Comparison of ENCODE assay signal across 18 cellular contexts in genomic region chr1:24967962-24968361, GRCh38. TPM values are rescaled to one million over a fixed set of nuclear protein-coding genes. Genes with fewer than 3 reads are reported as not detected.
DNase-seq lines count a peak whose midpoint lies in the region; ATAC-seq and TF ChIP-seq lines count a peak whose summit lies in the region.
"Had no signal": no experiment of that assay in that cellular context is flagged by ENCODE, and none has a peak within 500 bp of the region (broad histone marks: within the 10 kb centered on the region; RNA-seq: fewer than 3 reads in every experiment).

No MANE protein-coding gene starts in this region.

- no peaks in the 10 kb centered on the region for H3K4me1 ChIP-seq in body of pancreas
- H3K4me1 ChIP-seq: Caco-2, HAP-1 had no signal

- DNase-seq in natural killer cell treated with Interleukin-12 subunit alpha and Interleukin-12 subunit beta and Interleukin-15 and Interleukin-18, amount 100 ng/mL, for 72 hours (ENCODE audit: low spot score): no peak
- DNase-seq in natural killer cell: no peak
- DNase-seq in WTC11 (ENCODE audit: low spot score): no peak
- no peak for DNase-seq in activated naive CD8-positive, alpha-beta T cell treated with anti-CD3 and anti-CD28 coated beads, Interleukin-2, amount 10 ng/mL, durations not matched to agents 7 days and 5 days
- no peak for DNase-seq in stimulated activated naive B cell treated with anti-CD40 and anti-IgM and Interleukin-4, amounts not matched to agents 10 μg/mL and 1 μg/mL and 100 μg/mL, for 72 hours
- no peak for DNase-seq in body of pancreas
- DNase-seq: ACHN, Caco-2, GM23248, NCI-H1105 treated with DMSO at 0.1 percent for 48 hours, NCI-H1694 treated with DMSO at 0.1 percent for 48 hours, NCI-H510A treated with DMSO at 0.1 percent for 48 hours, NCI-H774 had no signal

- CTCF ChIA-PET in WTC11 (lab: Charles Lee): interaction anchor here (1.4 to 2.7 kb wide), 2 partner anchors 36 to 120 kb away, joined by 3 to 9 read pairs; no protein-coding TSS in a partner anchor

- 72 to 73% methylated on average over 6 of the region's 6 CpGs for WGBS in body of pancreas, 2 donors

- H3K27me3 Mint-ChIP-seq in natural killer cell treated with Interleukin-12 subunit alpha and Interleukin-12 subunit beta and Interleukin-15 and Interleukin-18, amount 100 ng/mL, for 72 hours: peaks cover 8% of the 10 kb centered on the region in 2 donors
- H3K27me3 Mint-ChIP-seq in natural killer cell (ENCODE audit: low read depth in 2 of 2): peaks cover 13 to 15% of the 10 kb centered on the region in 2 donors
- H3K27me3 Mint-ChIP-seq in WTC11 (ENCODE audit: low read depth): peaks cover 3% of the 10 kb centered on the region; the same call in 1 of the 2 replicates
- H3K27me3 Mint-ChIP-seq in activated naive CD8-positive, alpha-beta T cell treated with anti-CD3 and anti-CD28 coated beads, Interleukin-2, amount 10 ng/mL, durations not matched to agents 7 days and 5 days: no peaks in the 10 kb centered on the region
- H3K27me3 Mint-ChIP-seq in stimulated activated naive B cell treated with anti-CD40 and anti-IgM and Interleukin-4, amounts not matched to agents 10 μg/mL and 1 μg/mL and 100 μg/mL, for 72 hours: no peaks in the 10 kb centered on the region

- H3K27ac ChIP-seq in body of pancreas: no peak overlapping the region
- H3K27ac ChIP-seq: C4-2B, GM23248 had no signal

- no peaks in the 10 kb centered on the region for H3K9me3 ChIP-seq in body of pancreas
- H3K9me3 ChIP-seq: Caco-2, HAP-1 had no signal

- H3K36me3 Mint-ChIP-seq in natural killer cell treated with Interleukin-12 subunit alpha and Interleukin-12 subunit beta and Interleukin-15 and Interleukin-18, amount 100 ng/mL, for 72 hours: peaks cover 5% of the 10 kb centered on the region
- H3K36me3 Mint-ChIP-seq in natural killer cell (no peaks in the 10 kb centered on the region), WTC11 (no peaks in the 10 kb centered on the region)
- peaks cover 20% of the 10 kb centered on the region for H3K36me3 Mint-ChIP-seq in activated naive CD8-positive, alpha-beta T cell treated with anti-CD3 and anti-CD28 coated beads, Interleukin-2, amount 10 ng/mL, durations not matched to agents 7 days and 5 days
- peaks cover 16 to 17% of the 10 kb centered on the region in 2 donors for H3K36me3 Mint-ChIP-seq in stimulated activated naive B cell treated with anti-CD40 and anti-IgM and Interleukin-4, amounts not matched to agents 10 μg/mL and 1 μg/mL and 100 μg/mL, for 72 hours

- no peaks in the 10 kb centered on the region for H3K36me3 ChIP-seq in body of pancreas (replicated peaks in 1 of 2; ENCODE audit: insufficient read depth in 1 of 2, low read depth in 2 of 2)
- H3K36me3 ChIP-seq: HAP-1 had no signal

- no peaks in the 10 kb centered on the region for H3K27me3 ChIP-seq in body of pancreas

- H3K9me3 Mint-ChIP-seq in natural killer cell treated with Interleukin-12 subunit alpha and Interleukin-12 subunit beta and Interleukin-15 and Interleukin-18, amount 100 ng/mL, for 72 hours: peaks cover 2% of the 10 kb centered on the region
- no peaks in the 10 kb centered on the region for H3K9me3 Mint-ChIP-seq in natural killer cell
- H3K9me3 Mint-ChIP-seq in WTC11: no peaks in the 10 kb centered on the region
- H3K9me3 Mint-ChIP-seq in activated naive CD8-positive, alpha-beta T cell treated with anti-CD3 and anti-CD28 coated beads, Interleukin-2, amount 10 ng/mL, durations not matched to agents 7 days and 5 days: no peaks in the 10 kb centered on the region
- peaks cover 0 to under 1% of the 10 kb centered on the region in 2 donors for H3K9me3 Mint-ChIP-seq in stimulated activated naive B cell treated with anti-CD40 and anti-IgM and Interleukin-4, amounts not matched to agents 10 μg/mL and 1 μg/mL and 100 μg/mL, for 72 hours

- intact Hi-C loops in natural killer cell (cut with micrococcal nuclease): loop anchor here (5.0 kb wide), 1 partner anchor 56 kb away; no protein-coding TSS in a partner anchor
- intact Hi-C loops in body of pancreas (cut with DNase I): no loop called here

- H3K4me1 Mint-ChIP-seq in natural killer cell treated with Interleukin-12 subunit alpha and Interleukin-12 subunit beta and Interleukin-15 and Interleukin-18, amount 100 ng/mL, for 72 hours (ENCODE audit: low read depth in 2 of 2): peaks cover 63 to 71% of the 10 kb centered on the region in 2 donors
- H3K4me1 Mint-ChIP-seq in natural killer cell (peaks cover 31 to 47% of the 10 kb centered on the region in 2 donors), WTC11 (peaks cover 32% of the 10 kb centered on the region)
- H3K4me1 Mint-ChIP-seq in activated naive CD8-positive, alpha-beta T cell treated with anti-CD3 and anti-CD28 coated beads, Interleukin-2, amount 10 ng/mL, durations not matched to agents 7 days and 5 days: peaks cover 69% of the 10 kb centered on the region
- H3K4me1 Mint-ChIP-seq in stimulated activated naive B cell treated with anti-CD40 and anti-IgM and Interleukin-4, amounts not matched to agents 10 μg/mL and 1 μg/mL and 100 μg/mL, for 72 hours: peaks cover 49 to 83% of the 10 kb centered on the region in 2 donors

- POLR2A ChIA-PET in WTC11 (lab: Charles Lee): no interaction called here
- POLR2A ChIA-PET in activated naive CD8-positive, alpha-beta T cell treated with anti-CD3 and anti-CD28 coated beads, Interleukin-2, amount 10 ng/mL, durations not matched to agents 7 days and 5 days (lab: Charles Lee): interaction anchor here (0.7 to 9.9 kb wide), 6 partner anchors 13 to 128 kb away, joined by 3 to 266 read pairs (median 122); no protein-coding TSS in a partner anchor

- no peak for TF ChIP-seq CTCF in natural killer cell (IDR thresholded peaks at IDR 0.05)
- TF ChIP-seq CTCF in WTC11 (IDR thresholded peaks at IDR 0.05): no peak
- TF ChIP-seq CTCF in body of pancreas (IDR thresholded peaks at IDR 0.05): no peak

- H3K4me3 Mint-ChIP-seq in natural killer cell treated with Interleukin-12 subunit alpha and Interleukin-12 subunit beta and Interleukin-15 and Interleukin-18, amount 100 ng/mL, for 72 hours: no peak overlapping the region
- H3K4me3 Mint-ChIP-seq in natural killer cell (no peak overlapping the region), WTC11 (no peak overlapping the region)
- H3K4me3 Mint-ChIP-seq in activated naive CD8-positive, alpha-beta T cell treated with anti-CD3 and anti-CD28 coated beads, Interleukin-2, amount 10 ng/mL, durations not matched to agents 7 days and 5 days: no peak overlapping the region
- H3K4me3 Mint-ChIP-seq in stimulated activated naive B cell treated with anti-CD40 and anti-IgM and Interleukin-4, amounts not matched to agents 10 μg/mL and 1 μg/mL and 100 μg/mL, for 72 hours: no peak overlapping the region

- no peak overlapping the region for H3K4me3 ChIP-seq in body of pancreas
- H3K4me3 ChIP-seq: GM23248, HAP-1 had no signal

- H3K27ac Mint-ChIP-seq in natural killer cell treated with Interleukin-12 subunit alpha and Interleukin-12 subunit beta and Interleukin-15 and Interleukin-18, amount 100 ng/mL, for 72 hours: peak overlapping the region; percentile 58 to 83
- H3K27ac Mint-ChIP-seq in natural killer cell (no peak overlapping the region), WTC11 (no peak overlapping the region)
- H3K27ac Mint-ChIP-seq in activated naive CD8-positive, alpha-beta T cell treated with anti-CD3 and anti-CD28 coated beads, Interleukin-2, amount 10 ng/mL, durations not matched to agents 7 days and 5 days: peak overlapping the region; percentile 91
- peak overlapping the region; percentile 80 for H3K27ac Mint-ChIP-seq in stimulated activated naive B cell treated with anti-CD40 and anti-IgM and Interleukin-4, amounts not matched to agents 10 μg/mL and 1 μg/mL and 100 μg/mL, for 72 hours

- no peak for TF ChIP-seq POLR2A in body of pancreas (IDR thresholded peaks at IDR 0.05)

- no peak for ATAC-seq in natural killer cell treated with Interleukin-12 subunit alpha and Interleukin-12 subunit beta and Interleukin-15 and Interleukin-18, amount 100 ng/mL, for 72 hours
- ATAC-seq in natural killer cell (no peak), WTC11 (no peak), HG03439 (IDR thresholded peaks at IDR 0.05; ENCODE audit: unreplicated experiment) (no peak), HG03565 (IDR thresholded peaks at IDR 0.05; ENCODE audit: unreplicated experiment) (no peak), body of pancreas (no peak)
- no peak for ATAC-seq in activated naive CD8-positive, alpha-beta T cell treated with anti-CD3 and anti-CD28 coated beads, Interleukin-2, amount 10 ng/mL, durations not matched to agents 7 days and 5 days (ENCODE audit: low read depth)
- ATAC-seq in stimulated activated naive B cell treated with anti-CD40 and anti-IgM and Interleukin-4, amounts not matched to agents 10 μg/mL and 1 μg/mL and 100 μg/mL, for 72 hours (replicated peaks): no peak
- ATAC-seq: Right ventricle myocardium inferior had no signal

TF ChIP-seq in WTC11, 78 proteins besides CTCF, POLR2A, EP300 and RAD21:
- TF ChIP-seq ZNF121 (CRISPR knock-in tag; IDR thresholded peaks at IDR 0.05): 0 out of 2 replicates have a peak, but pooled peaks have one; percentile 46
- TF ChIP-seq SMAD3 (CRISPR knock-in tag; IDR thresholded peaks at IDR 0.05; ENCODE audit: borderline replicate concordance): no peak
- no peak for TF ChIP-seq PRRX2 (CRISPR knock-in tag; IDR thresholded peaks at IDR 0.05)

RNA-seq across cellular contexts. Expression of gene RUNX3, which starts 37.9 kb away (rescaled TPM):
- 100 to 1,000 TPM; 177 to 186 TPM for total RNA-seq in natural killer cell treated with Interleukin-12 subunit alpha and Interleukin-12 subunit beta and Interleukin-15 and Interleukin-18, amount 100 ng/mL, for 72 hours
- total RNA-seq in natural killer cell (100 to 1,000 TPM; 537 to 630 (median 601) TPM), WTC11 (2021) (1.5 to 1.8 TPM (median 1.8 TPM) in 3 replicates), body of pancreas (under 1 TPM in 1 of 2 donors, not detected in 1; 0.26 TPM)
- total RNA-seq in activated naive CD8-positive, alpha-beta T cell treated with anti-CD3 and anti-CD28 coated beads, Interleukin-2, amount 10 ng/mL, durations not matched to agents 7 days and 5 days: 100 to 1,000 TPM; 172 TPM

Comparison
In these comparisons a context has a peak if more than half of its experiments do, and no peak if none do; other contexts are left out.
1. H3K27ac Mint-ChIP-seq: peak in natural killer cell treated with Interleukin-12 subunit alpha and Interleukin-12 subunit beta and Interleukin-15 and Interleukin-18, amount 100 ng/mL, for 72 hours (2 of 2), activated naive CD8-positive, alpha-beta T cell treated with anti-CD3 and anti-CD28 coated beads, Interleukin-2, amount 10 ng/mL, durations not matched to agents 7 days and 5 days (single experiment) and stimulated activated naive B cell treated with anti-CD40 and anti-IgM and Interleukin-4, amounts not matched to agents 10 μg/mL and 1 μg/mL and 100 μg/mL, for 72 hours (single experiment); none in natural killer cell (0 of 2) and WTC11 (single experiment).
2. RNA of gene RUNX3, which starts 37.9 kb away (total RNA-seq): 537 to 630 TPM in natural killer cell, 177 to 186 TPM in natural killer cell treated with Interleukin-12 subunit alpha and Interleukin-12 subunit beta and Interleukin-15 and Interleukin-18, amount 100 ng/mL, for 72 hours and 172 TPM in activated naive CD8-positive, alpha-beta T cell treated with anti-CD3 and anti-CD28 coated beads, Interleukin-2, amount 10 ng/mL, durations not matched to agents 7 days and 5 days; 1.5 to 1.8 TPM in WTC11 and 0.26 TPM in body of pancreas; every median in the first group is over 10 times any median in the second.